ENCODE assay signal across 32 cellular contexts in genomic region chr4:183161630-183162029, GRCh38.
"Had no signal": no experiment of that assay in that cellular context is flagged by ENCODE, and none has a peak within 500 bp of the region (broad histone marks: within the 10 kb centered on the region; RNA-seq: fewer than 3 reads in every experiment).

No MANE protein-coding gene starts in this region.

- DNase-seq: activated B cell treated with CpG ODN at 0.5 μM for 24 hours; activated CD4-positive, alpha-beta memory T cell treated with anti-CD3 and anti-CD28 coated beads for 36 hours; activated CD4-positive, alpha-beta T cell treated with anti-CD3 and anti-CD28 coated beads for 48 hours; activated CD4-positive, CD25-positive, alpha-beta regulatory T cell treated with anti-CD3 and anti-CD28 coated beads, Interleukin-2, amount 50 U/mL, for 72 hours; activated CD8-positive, alpha-beta memory T cell treated with anti-CD3 and anti-CD28 coated beads, Interleukin-2, amount 50 U/mL, for 4 hours; activated gamma-delta T cell; activated naive CD4-positive, alpha-beta T cell treated with Interleukin-2 at 50 U/mL for 16 hours; activated T-cell treated with anti-CD3 and anti-CD28 coated beads, Interleukin-2, amount 50 U/mL, for 48 hours; caudate nucleus; cerebellar nuclear complex; Karpas-422; KBM-7; NCI-H1105 treated with DMSO at 0.1 percent for 48 hours; NCI-H1436; NCI-H1694; NCI-H1930; NCI-H2081 treated with DMSO at 0.1 percent for 48 hours; NCI-H226; NCI-H446 treated with DMSO at 0.1 percent for 48 hours; NCI-H524 treated with DMSO at 0.1 percent for 48 hours; PC-3; Peyer's patch; RPMI8226; SHP77 treated with DMSO at 0.1 percent for 48 hours; SK-N-SH; T-helper 1 cell; T-helper 2 cell; T-helper 9 cell had no signal

- H3K27me3 Mint-ChIP-seq: activated CD4-positive, alpha-beta memory T cell treated with anti-CD3 and anti-CD28 coated beads for 36 hours; activated naive CD8-positive, alpha-beta T cell; brain had no signal

- H3K9me3 Mint-ChIP-seq: activated B cell treated with CpG ODN at 0.5 μM for 24 hours; activated CD4-positive, alpha-beta memory T cell treated with anti-CD3 and anti-CD28 coated beads for 36 hours; activated T-helper 2 cell treated with anti-CD3 and anti-CD28 coated beads, Interferon-gamma antibody, Interleukin-2, Interleukin-4, amounts not matched to agents 10 μg/mL and 5 μg/mL and 100 μg/mL, durations not matched to agents 14 hours and 24 hours and 36 hours; brain had no signal

- H3K4me1 Mint-ChIP-seq: activated B cell treated with CpG ODN at 0.5 μM for 24 hours, IgD-negative memory B cell had no signal

- H3K36me3 Mint-ChIP-seq: activated CD4-positive, alpha-beta memory T cell treated with anti-CD3 and anti-CD28 coated beads for 36 hours; activated naive CD8-positive, alpha-beta T cell; brain; IgD-negative memory B cell had no signal

- H3K27ac Mint-ChIP-seq: activated B cell treated with CpG ODN at 0.5 μM for 24 hours; activated CD4-positive, alpha-beta memory T cell treated with anti-CD3 and anti-CD28 coated beads for 36 hours; activated naive CD8-positive, alpha-beta T cell; activated T-helper 2 cell treated with anti-CD3 and anti-CD28 coated beads, Interferon-gamma antibody, Interleukin-2, Interleukin-4, amounts not matched to agents 10 μg/mL and 5 μg/mL and 100 μg/mL, durations not matched to agents 14 hours and 24 hours and 36 hours; brain; IgD-negative memory B cell had no signal

- H3K4me3 Mint-ChIP-seq: activated B cell treated with CpG ODN at 0.5 μM for 24 hours; activated CD4-positive, alpha-beta memory T cell treated with anti-CD3 and anti-CD28 coated beads for 36 hours; activated naive CD8-positive, alpha-beta T cell; brain; IgD-negative memory B cell had no signal

- ATAC-seq: PC-3 had no signal
